Comparison of ENCODE assay signal across 1 cellular context in the genomic region with DNA sequence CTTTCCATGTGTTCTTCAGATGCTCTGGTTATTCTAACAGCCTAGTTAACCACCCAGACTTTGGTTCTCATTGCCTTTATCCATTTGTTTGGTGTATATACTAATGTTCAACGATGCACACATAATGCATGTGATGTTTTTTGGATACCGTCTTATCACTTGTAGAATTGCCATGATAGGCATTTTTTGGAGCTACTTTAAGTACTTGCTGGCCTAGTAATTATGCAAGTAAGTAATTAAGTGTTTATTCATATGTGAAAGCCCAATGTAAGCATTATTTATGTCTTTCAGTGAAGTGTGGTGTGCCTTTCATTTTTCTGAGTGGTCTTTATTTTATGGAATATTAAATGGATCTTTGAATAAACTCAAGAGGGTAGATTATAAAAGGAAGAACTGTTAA.
TF ChIP-seq lines count a peak whose summit lies in the region.

No MANE protein-coding gene starts in this region.

TF ChIP-seq in IMR-90, 13 proteins besides CTCF, POLR2A, EP300 and RAD21:
- TF ChIP-seq, protein P1, sequence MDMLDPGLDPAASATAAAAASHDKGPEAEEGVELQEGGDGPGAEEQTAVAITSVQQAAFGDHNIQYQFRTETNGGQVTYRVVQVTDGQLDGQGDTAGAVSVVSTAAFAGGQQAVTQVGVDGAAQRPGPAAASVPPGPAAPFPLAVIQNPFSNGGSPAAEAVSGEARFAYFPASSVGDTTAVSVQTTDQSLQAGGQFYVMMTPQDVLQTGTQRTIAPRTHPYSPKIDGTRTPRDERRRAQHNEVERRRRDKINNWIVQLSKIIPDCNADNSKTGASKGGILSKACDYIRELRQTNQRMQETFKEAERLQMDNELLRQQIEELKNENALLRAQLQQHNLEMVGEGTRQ (IDR thresholded peaks at IDR 0.05; ENCODE audit: low read depth, low read length), result no peak
- TF ChIP-seq MAFK (IDR thresholded peaks at IDR 0.05; ENCODE audit: low read depth, low read length), result peak; percentile 37
